ENCODE assay signal across 24 cellular contexts in the genomic region with DNA sequence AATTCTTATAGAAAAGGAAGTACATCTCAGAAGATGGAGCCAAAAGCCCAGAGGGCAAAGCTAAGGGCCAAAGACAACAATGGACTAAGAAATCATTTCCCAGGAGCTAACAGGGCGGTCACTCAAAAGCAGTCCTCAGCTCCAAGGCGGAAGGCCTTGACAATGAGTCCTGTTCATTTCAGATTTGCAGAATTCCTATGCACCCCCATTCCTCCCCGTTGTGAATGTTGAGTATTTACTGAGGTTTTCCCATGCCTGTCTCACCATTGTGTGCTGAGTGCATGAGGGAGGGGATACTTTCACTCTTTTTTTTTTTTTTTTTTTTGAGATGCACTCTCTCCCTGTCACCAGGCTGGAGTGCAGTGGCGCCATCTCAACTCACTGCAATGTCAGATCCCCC. TPM values are rescaled to one million over a fixed set of nuclear protein-coding genes. Genes with fewer than 3 reads are reported as not detected.
DNase-seq lines count a peak whose midpoint lies in the region; ATAC-seq, FAIRE-seq and TF ChIP-seq lines count a peak whose summit lies in the region.
"Had no signal": no experiment of that assay in that cellular context is flagged by ENCODE, and none has a peak within 500 bp of the region (broad histone marks: within the 10 kb centered on the region; RNA-seq: fewer than 3 reads in every experiment).

No MANE protein-coding gene starts in this region.

- no peak overlapping the region for H2AFZ ChIP-seq in K562 (ENCODE audit: low read depth, low read length)

- H3K9ac ChIP-seq in K562 (ENCODE audit: insufficient read depth in 1 of 2, low read depth in 2 of 2, low read length in 2 of 2), result no peak overlapping the region

- no peaks in the 10 kb centered on the region for H3K9me3 Mint-ChIP-seq in HFFc6

- CTCF ChIA-PET in K562 (lab: Yijun Ruan, JAX; ENCODE audit: low intra/inter-chr PET ratio), result interaction anchor here (0.6 kb wide), 1 partner anchor 1866 kb away, joined by 3 read pairs; no protein-coding TSS in a partner anchor

- peak; percentile 56 for ATAC-seq in K562
- ATAC-seq in right cardiac atrium, result peak; percentile 69 to 92
- ATAC-seq in HG02571 (IDR thresholded peaks at IDR 0.05; ENCODE audit: unreplicated experiment), result no peak
- ATAC-seq: gastroesophageal sphincter had no signal

- peak; percentile 81 for DNase-seq in COLO829 (ENCODE audit: low spot score)
- peak; percentile 35 for DNase-seq in HFFc6
- DNase-seq in K562 (ENCODE audit: extremely low read depth in 1 of 4, low spot score in 3 of 4), result no peak
- peak in 1 of 3 donors; percentile 21 for DNase-seq in right cardiac atrium
- no peak for DNase-seq in amygdala (lab: John Stamatoyannopoulos, UW)
- DNase-seq in activated T-cell treated with anti-CD3 and anti-CD28 coated beads, Interleukin-2, amount 50 U/mL, for 1 hour, result no peak
- no peak for DNase-seq in activated naive CD4-positive, alpha-beta T cell treated with anti-CD3 and anti-CD28 coated beads, Interleukin-2, amount 50 U/mL, for 16 hours
- DNase-seq: activated CD4-positive, alpha-beta T cell treated with anti-CD3 and anti-CD28 coated beads, Interleukin-2, amount 50 U/mL, for 1 hour; activated CD8-positive, alpha-beta memory T cell treated with anti-CD3 and anti-CD28 coated beads, Interleukin-2, amount 50 U/mL, for 48 hours; activated gamma-delta T cell treated with Interleukin-2 at 50 U/mL for 16 hours; anterior cingulate cortex; C1 segment of cervical spinal cord; DMS153; KG1; left cardiac atrium; NCI-H1092 treated with DMSO at 0.1 percent for 48 hours; NCI-H2081 treated with DMSO at 0.1 percent for 48 hours; NCI-H510A treated with DMSO at 0.1 percent for 48 hours; SHP77 treated with DMSO at 0.1 percent for 48 hours had no signal

- H3K9me3 ChIP-seq in K562 (replicated peaks; ENCODE audit: control insufficient read depth, insufficient read depth, low read depth, low read length), result no peaks in the 10 kb centered on the region
- no peaks in the 10 kb centered on the region for H3K9me3 ChIP-seq in right cardiac atrium (ENCODE audit: control insufficient read depth, low read length)
- H3K9me3 ChIP-seq: gastroesophageal sphincter, suprapubic skin had no signal

- TF ChIP-seq CTCF in HFFc6 (IDR thresholded peaks at IDR 0.05) (no peak), K562 (IDR thresholded peaks at IDR 0.05 in 2 of 3, conservative IDR thresholded peaks at IDR 0.05 in 1 of 3; ENCODE audit: insufficient read depth in 2 of 3, low read depth in 1 of 3, low read length in 3 of 3) (no peak)

- WGBS in K562 (ENCODE audit: insufficient coverage, low coverage, missing lambda C conversion rate), result 6% methylated on average over 4 of the region's 4 CpGs
- 64% methylated on average over 4 of the region's 4 CpGs for WGBS in right cardiac atrium

- H4K20me1 ChIP-seq in K562 (replicated peaks; ENCODE audit: control insufficient read depth, insufficient read depth, low read length), result no peaks in the 10 kb centered on the region

- in situ Hi-C loops in K562 (cut with MboI), result no loop called here

- no peak overlapping the region for H3K27ac Mint-ChIP-seq in HFFc6

- TF ChIP-seq POLR2A in K562 (conservative IDR thresholded peaks at IDR 0.05), result no peak

- TF ChIP-seq EP300 in K562 (IDR thresholded peaks at IDR 0.05; ENCODE audit: low read length), result no peak

- H3K4me1 ChIP-seq in K562 (replicated peaks in 1 of 2; ENCODE audit: control insufficient read depth in 2 of 2, insufficient read depth in 2 of 2, low read length in 2 of 2) (no peaks in the 10 kb centered on the region; a peak in 1 of 5 replicates), right cardiac atrium (ENCODE audit: control insufficient read depth, insufficient read depth, low read length) (no peaks in the 10 kb centered on the region)
- H3K4me1 ChIP-seq: gastroesophageal sphincter, suprapubic skin had no signal

- no peaks in the 10 kb centered on the region for H3K79me2 ChIP-seq in K562 (ENCODE audit: control insufficient read depth, insufficient read depth, low read length)

- H3K27ac ChIP-seq in K562 (ENCODE audit: extremely low read depth, low read depth, low read length) (no peak overlapping the region), right cardiac atrium (ENCODE audit: low read length) (no peak overlapping the region)
- H3K27ac ChIP-seq: gastroesophageal sphincter, suprapubic skin had no signal

- H3K4me1 Mint-ChIP-seq in HFFc6 (ENCODE audit: low read depth), result peaks cover 6% of the 10 kb centered on the region

- H3K27me3 ChIP-seq in K562 (ENCODE audit: control insufficient read depth in 2 of 2, insufficient read depth in 2 of 2, low read length in 2 of 2) (peaks cover 8 to 29% of the 10 kb centered on the region in 2 experiments; a peak in 4 of 5 replicates), right cardiac atrium (ENCODE audit: control insufficient read depth, insufficient read depth) (no peaks in the 10 kb centered on the region)
- H3K27me3 ChIP-seq: suprapubic skin had no signal

- no peak for FAIRE-seq in K562 (lab: Jason Lieb, UNC)
- FAIRE-seq: colon, endometrium had no signal

- no peaks in the 10 kb centered on the region for H3K36me3 ChIP-seq in K562 (ENCODE audit: control insufficient read depth, insufficient read depth, low read length)
- H3K36me3 ChIP-seq: gastroesophageal sphincter, suprapubic skin had no signal

- peaks cover 17% of the 10 kb centered on the region for H3K27me3 Mint-ChIP-seq in HFFc6 (ENCODE audit: insufficient read depth)

- no peak overlapping the region for H3K4me3 Mint-ChIP-seq in HFFc6

- intact Hi-C loops in K562 (cut with micrococcal nuclease) (no loop called here), right cardiac atrium (cut with DNase I) (no loop called here)

- POLR2A ChIA-PET in K562 (lab: Yijun Ruan, JAX), result interaction anchor here (0.7 kb wide), 1 partner anchor 18 kb away, joined by 4 read pairs; no protein-coding TSS in a partner anchor

- no peaks in the 10 kb centered on the region for H3K36me3 Mint-ChIP-seq in HFFc6 (ENCODE audit: low read depth)

- H3K9me1 ChIP-seq in K562 (ENCODE audit: control insufficient read depth, insufficient read depth, low read length), result no peaks in the 10 kb centered on the region

- no TSS peak for BruUV-seq in K562 (replicated peaks; lab: Mats Ljungman, UMichigan)

- TF ChIP-seq RAD21 in K562 (CRISPR knock-in tag; conservative IDR thresholded peaks at IDR 0.05 in 1 of 2, IDR thresholded peaks at IDR 0.05 in 1 of 2), result no peak

- no peak overlapping the region for H3K4me2 ChIP-seq in K562 (ENCODE audit: insufficient read depth, low read length)

- H3K4me3 ChIP-seq in K562 (no peak overlapping the region), right cardiac atrium (ENCODE audit: low read length) (no peak overlapping the region)
- H3K4me3 ChIP-seq: gastroesophageal sphincter, suprapubic skin had no signal

TF ChIP-seq in K562, 482 proteins besides CTCF, POLR2A, EP300 and RAD21:
- TF ChIP-seq ZNF384 (IDR thresholded peaks at IDR 0.05; ENCODE audit: low read depth, low read length), result peak; percentile 53; the same call in 1 of the 2 replicates
- TF ChIP-seq, protein P1, sequence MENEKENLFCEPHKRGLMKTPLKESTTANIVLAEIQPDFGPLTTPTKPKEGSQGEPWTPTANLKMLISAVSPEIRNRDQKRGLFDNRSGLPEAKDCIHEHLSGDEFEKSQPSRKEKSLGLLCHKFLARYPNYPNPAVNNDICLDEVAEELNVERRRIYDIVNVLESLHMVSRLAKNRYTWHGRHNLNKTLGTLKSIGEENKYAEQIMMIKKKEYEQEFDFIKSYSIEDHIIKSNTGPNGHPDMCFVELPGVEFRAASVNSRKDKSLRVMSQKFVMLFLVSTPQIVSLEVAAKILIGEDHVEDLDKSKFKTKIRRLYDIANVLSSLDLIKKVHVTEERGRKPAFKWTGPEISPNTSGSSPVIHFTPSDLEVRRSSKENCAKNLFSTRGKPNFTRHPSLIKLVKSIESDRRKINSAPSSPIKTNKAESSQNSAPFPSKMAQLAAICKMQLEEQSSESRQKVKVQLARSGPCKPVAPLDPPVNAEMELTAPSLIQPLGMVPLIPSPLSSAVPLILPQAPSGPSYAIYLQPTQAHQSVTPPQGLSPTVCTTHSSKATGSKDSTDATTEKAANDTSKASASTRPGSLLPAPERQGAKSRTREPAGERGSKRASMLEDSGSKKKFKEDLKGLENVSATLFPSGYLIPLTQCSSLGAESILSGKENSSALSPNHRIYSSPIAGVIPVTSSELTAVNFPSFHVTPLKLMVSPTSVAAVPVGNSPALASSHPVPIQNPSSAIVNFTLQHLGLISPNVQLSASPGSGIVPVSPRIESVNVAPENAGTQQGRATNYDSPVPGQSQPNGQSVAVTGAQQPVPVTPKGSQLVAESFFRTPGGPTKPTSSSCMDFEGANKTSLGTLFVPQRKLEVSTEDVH (IDR thresholded peaks at IDR 0.05; ENCODE audit: low read depth, partially characterized antibody), result no peak

RNA-seq across cellular contexts. Expression of a gene that starts 18.8 kb away (rescaled TPM):
- total RNA-seq in HFFc6 (2021; fragmentation: NEBNext Ultra II Directional; extraction: Animal tissue kit (Norgen Biotek cat#: 25700)), result 1 to 10 TPM; 4.2 to 6.2 (median 4.7) TPM
- 2.9 and 4.1 TPM in 2 replicates for total RNA-seq in K562 (2011; cell fraction: chromatin; rRNA removed; ENCODE audit: low replicate concordance)
- 1.3 and 1.6 TPM in 2 replicates for total RNA-seq in K562 (2011; cell fraction: nucleolus; rRNA removed)
- 2.0 and 2.5 TPM in 2 replicates for total RNA-seq in K562 (2011; cell fraction: nucleoplasm; rRNA removed)
- total RNA-seq in K562 (2014; rRNA removed), result 0.12 and 0.77 TPM in 2 replicates
- 0.33 and 0.70 TPM in 2 replicates for total RNA-seq in K562 (2014; rRNA removed; fragmentation: Illumina TruSeq; extraction: Trizol)
- total RNA-seq in K562 (2015; rRNA removed; fragmentation: Illumina TruSeq; extraction: Trizol), result 0.49 TPM in 1 of 2 replicates, not detected in the other
- total RNA-seq in K562 (2021), result 0.81 and 0.82 TPM in 2 replicates
- 1.1 and 2.0 TPM in 2 replicates for polyA plus RNA-seq in K562 (2011; rRNA removed)
- polyA plus RNA-seq in K562 (2011; cell fraction: cytosol; rRNA removed), result 0.81 and 0.95 TPM in 2 replicates
- polyA plus RNA-seq in K562 (2011; cell fraction: nucleus; rRNA removed), result 0.87 and 1.4 TPM in 2 replicates
- 0.39 and 0.53 TPM in 2 replicates for polyA plus RNA-seq in K562 (2012)
- 0.65 and 0.75 TPM in 2 replicates for polyA plus RNA-seq in K562 (2014; fragmentation: Illumina TruSeq; extraction: Trizol)
- under 1 TPM in 1 of 2 experiments, not detected in 1; 0.18 TPM for polyA plus RNA-seq in K562 (2014; fragmentation: Nextera tagmentation; extraction: Ambion mirVana)
- polyA plus RNA-seq in K562 (2014; rRNA removed), result 0.08 and 0.81 TPM in 2 replicates
- polyA minus RNA-seq in K562 (2011; rRNA and poly(A)+ RNA removed), result 0.69 and 0.81 TPM in 2 replicates
- not detected in 2 replicates for polyA minus RNA-seq in K562 (2011; cell fraction: cytosol; rRNA and poly(A)+ RNA removed)
- polyA minus RNA-seq in K562 (2011; cell fraction: nucleus; rRNA and poly(A)+ RNA removed), result 0.44 and 0.67 TPM in 2 replicates
- total RNA-seq in right cardiac atrium, result 1 to 10 TPM; 5.6 to 8.1 (median 6.2) TPM
- 3.6 TPM for polyA plus RNA-seq in right cardiac atrium

Comparison
In these comparisons a context has a peak if more than half of its experiments do, and no peak if none do; other contexts are left out.
1. DNase-seq: peak in COLO829 (single experiment) and HFFc6 (single experiment); none in K562 (0 of 4), amygdala (0 of 56), activated T-cell treated with anti-CD3 and anti-CD28 coated beads, Interleukin-2, amount 50 U/mL, for 1 hour (single experiment) and activated naive CD4-positive, alpha-beta T cell treated with anti-CD3 and anti-CD28 coated beads, Interleukin-2, amount 50 U/mL, for 16 hours (single experiment).